15 cellular contexts compared by ENCODE assay signal in genomic region chr1:201311356-201312011, GRCh38. TPM values are rescaled to one million over a fixed set of nuclear protein-coding genes. Genes with fewer than 3 reads are reported as not detected.
A peak's percentile ranks its signal among the peaks of the same experiment; 100 is the strongest.
DNase-seq lines count a peak whose midpoint lies in the region; ATAC-seq and TF ChIP-seq lines count a peak whose summit lies in the region.
"Had no signal": no experiment of that assay in that cellular context is flagged by ENCODE, and none has a peak within 500 bp of the region (broad histone marks: within the 10 kb centered on the region; RNA-seq: fewer than 3 reads in every experiment).

No MANE protein-coding gene starts in this region.

- DNase-seq in activated CD4-positive, alpha-beta T cell treated with anti-CD3 and anti-CD28 coated beads for 36 hours: no peak
- no peak for DNase-seq in activated CD4-positive, alpha-beta T cell treated with anti-CD3 and anti-CD28 coated beads for 4 hours
- DNase-seq in PC-3 (no peak), endodermal cell (no peak), kidney glomerular epithelial cell (lab: John Stamatoyannopoulos, UW) (no peak), GM13977 (ENCODE audit: low spot score) (no peak), OCI-M1 (lab: John Stamatoyannopoulos, UW) (no peak)
- DNase-seq: activated CD8-positive, alpha-beta memory T cell treated with anti-CD3 and anti-CD28 coated beads, Interleukin-2, amount 10 ng/mL, durations not matched to agents 7 days and 5 days; cortex of kidney; islet precursor cell; naive thymus-derived CD8-positive, alpha-beta T cell; upper lobe of right lung had no signal

- H3K79me2 ChIP-seq in PC-3 (ENCODE audit: low read length): peaks cover 62% of the 10 kb centered on the region

- no peak overlapping the region for H3K27ac Mint-ChIP-seq in activated CD4-positive, alpha-beta T cell treated with anti-CD3 and anti-CD28 coated beads for 36 hours
- H3K27ac Mint-ChIP-seq in endodermal cell: peak overlapping the region; percentile 17
- H3K27ac Mint-ChIP-seq: activated CD8-positive, alpha-beta memory T cell treated with anti-CD3 and anti-CD28 coated beads, Interleukin-2, amount 10 ng/mL, durations not matched to agents 7 days and 5 days; naive thymus-derived CD8-positive, alpha-beta T cell had no signal

- TF ChIP-seq CTCF in PC-3 (conservative IDR thresholded peaks at IDR 0.05; ENCODE audit: low read depth, low read length) (no peak), endodermal cell (conservative IDR thresholded peaks at IDR 0.05) (no peak), GM13977 (IDR thresholded peaks at IDR 0.05; ENCODE audit: extremely low read depth, insufficient read depth, missing control alignments) (no peak)

- BruUV-seq in PC-3 (replicated peaks; lab: Mats Ljungman, UMichigan): no TSS peak

- H3K9me2 ChIP-seq in PC-3 (replicated peaks; ENCODE audit: low read length): no peaks in the 10 kb centered on the region

- H3K4me3 ChIP-seq in PC-3 (ENCODE audit: low read length): peak overlapping the region; percentile 1; the same call in 1 of the 2 replicates
- no peak overlapping the region for H3K4me3 ChIP-seq in endodermal cell (ENCODE audit: low read length)
- H3K4me3 ChIP-seq in subcutaneous abdominal adipose tissue (ENCODE audit: low read depth in 1 of 5, low read length in 5 of 5): peak overlapping the region in 1 of 5 donors; percentile 32
- H3K4me3 ChIP-seq: adrenal gland, upper lobe of right lung had no signal

- peak; percentile 30 for ATAC-seq in activated CD4-positive, alpha-beta T cell treated with anti-CD3 and anti-CD28 coated beads for 36 hours
- ATAC-seq in PC-3: no peak
- ATAC-seq: activated CD8-positive, alpha-beta memory T cell treated with anti-CD3 and anti-CD28 coated beads, Interleukin-2, amount 10 ng/mL, durations not matched to agents 7 days and 5 days; naive thymus-derived CD8-positive, alpha-beta T cell; upper lobe of right lung had no signal

- 53 to 58% methylated on average over 3 to 8 of the region's 8 CpGs for WGBS in endodermal cell (ENCODE audit: insufficient coverage in 1 of 2, insufficient read length in 1 of 2), 2 experiments

- no peaks in the 10 kb centered on the region for H3K4me1 Mint-ChIP-seq in activated CD4-positive, alpha-beta T cell treated with anti-CD3 and anti-CD28 coated beads for 36 hours
- H3K4me1 Mint-ChIP-seq in endodermal cell: peaks cover 12% of the 10 kb centered on the region

- H3K9ac ChIP-seq in PC-3 (ENCODE audit: low read length) (peak overlapping the region; percentile 77), endodermal cell (ENCODE audit: extremely low read depth, low read length, poor library complexity, severe bottlenecking) (no peak overlapping the region), subcutaneous abdominal adipose tissue (ENCODE audit: low read length in 5 of 5) (no peak overlapping the region)

- in situ Hi-C loops in GM13977 (cut with MboI; ENCODE audit: low pct_unique_long_range_greater_than_20kb, low sequenced_read_pairs, unreplicated experiment): no loop called here

- H3K4me3 Mint-ChIP-seq in activated CD4-positive, alpha-beta T cell treated with anti-CD3 and anti-CD28 coated beads for 36 hours: no peak overlapping the region
- no peak overlapping the region for H3K4me3 Mint-ChIP-seq in endodermal cell
- H3K4me3 Mint-ChIP-seq: activated CD8-positive, alpha-beta memory T cell treated with anti-CD3 and anti-CD28 coated beads, Interleukin-2, amount 10 ng/mL, durations not matched to agents 7 days and 5 days; naive thymus-derived CD8-positive, alpha-beta T cell had no signal

- POLR2A ChIA-PET in activated CD4-positive, alpha-beta T cell treated with anti-CD3 and anti-CD28 coated beads for 36 hours (lab: Charles Lee): no interaction called here
- POLR2A ChIA-PET in PC-3 (lab: Charles Lee; ENCODE audit: unreplicated experiment): interaction anchor here (0.5 to 1.1 kb wide), 4 partner anchors 22 to 76 kb away, joined by 3 to 10 read pairs (median 9); partner anchors contain the start of gene PKP1

- H3K9me3 ChIP-seq in PC-3 (ENCODE audit: low read length) (no peaks in the 10 kb centered on the region), endodermal cell (ENCODE audit: control insufficient read depth, low read length) (no peaks in the 10 kb centered on the region), subcutaneous abdominal adipose tissue (ENCODE audit: control insufficient read depth in 5 of 5, low read length in 5 of 5) (no peaks in the 10 kb centered on the region)
- H3K9me3 ChIP-seq: adrenal gland, upper lobe of right lung had no signal

- H3K27me3 ChIP-seq in PC-3 (ENCODE audit: low read length) (no peaks in the 10 kb centered on the region), endodermal cell (ENCODE audit: control insufficient read depth, insufficient read depth, low read length, poor library complexity, severe bottlenecking) (no peaks in the 10 kb centered on the region), subcutaneous abdominal adipose tissue (ENCODE audit: control insufficient read depth in 5 of 5, insufficient read depth in 4 of 5, low read length in 5 of 5) (peaks cover 0 to 13% (median 0%) of the 10 kb centered on the region in 5 donors)
- H3K27me3 ChIP-seq: upper lobe of right lung had no signal

- peaks cover 60% of the 10 kb centered on the region for H3K4me1 ChIP-seq in PC-3 (ENCODE audit: insufficient read depth, low read length)
- H3K4me1 ChIP-seq in endodermal cell (ENCODE audit: control insufficient read depth, insufficient read depth, low read length): peaks cover 14% of the 10 kb centered on the region
- H3K4me1 ChIP-seq in subcutaneous abdominal adipose tissue (ENCODE audit: control insufficient read depth in 5 of 5, insufficient read depth in 5 of 5, low read length in 5 of 5): peaks cover 8 to 51% (median 33%) of the 10 kb centered on the region in 5 donors
- H3K4me1 ChIP-seq: adrenal gland had no signal

- no peaks in the 10 kb centered on the region for H3K36me3 Mint-ChIP-seq in activated CD4-positive, alpha-beta T cell treated with anti-CD3 and anti-CD28 coated beads for 36 hours (ENCODE audit: low read depth)
- H3K36me3 Mint-ChIP-seq in endodermal cell (ENCODE audit: low read depth): no peaks in the 10 kb centered on the region
- H3K36me3 Mint-ChIP-seq: activated CD8-positive, alpha-beta memory T cell treated with anti-CD3 and anti-CD28 coated beads, Interleukin-2, amount 10 ng/mL, durations not matched to agents 7 days and 5 days; naive thymus-derived CD8-positive, alpha-beta T cell had no signal

- intact Hi-C loops in activated CD4-positive, alpha-beta T cell treated with anti-CD3 and anti-CD28 coated beads for 36 hours (cut with DNase I, micrococcal nuclease): no loop called here
- intact Hi-C loops in PC-3 (cut with micrococcal nuclease): loop anchor here (1.0 kb wide), 1 partner anchor 44 kb away; no protein-coding TSS in a partner anchor

- H3F3A ChIP-seq in PC-3 (ENCODE audit: low read length, unreplicated experiment): peaks cover 14% of the 10 kb centered on the region

- no peaks in the 10 kb centered on the region for H3K9me3 Mint-ChIP-seq in activated CD4-positive, alpha-beta T cell treated with anti-CD3 and anti-CD28 coated beads for 36 hours (ENCODE audit: low read depth)
- no peaks in the 10 kb centered on the region for H3K9me3 Mint-ChIP-seq in endodermal cell
- H3K9me3 Mint-ChIP-seq: naive thymus-derived CD8-positive, alpha-beta T cell had no signal

- H3K27me3 Mint-ChIP-seq in activated CD4-positive, alpha-beta T cell treated with anti-CD3 and anti-CD28 coated beads for 36 hours: peaks cover 18% of the 10 kb centered on the region
- H3K27me3 Mint-ChIP-seq in endodermal cell (ENCODE audit: insufficient read depth): peaks cover 8% of the 10 kb centered on the region

- H3K27ac ChIP-seq in PC-3 (ENCODE audit: low read length) (peak overlapping the region; percentile 89), endodermal cell (ENCODE audit: low read depth, low read length) (no peak overlapping the region), subcutaneous abdominal adipose tissue (ENCODE audit: low read depth, low read length) (peak overlapping the region; percentile 16)
- H3K27ac ChIP-seq: adrenal gland, upper lobe of right lung had no signal

- peak overlapping the region; percentile 74 for H3K4me2 ChIP-seq in PC-3 (ENCODE audit: low read length)

- CTCF ChIA-PET in activated CD4-positive, alpha-beta T cell treated with anti-CD3 and anti-CD28 coated beads for 36 hours (lab: Charles Lee): interaction anchor here (0.6 kb wide), 2 partner anchors 85 to 175 kb away, joined by 3 to 4 read pairs; no protein-coding TSS in a partner anchor
- CTCF ChIA-PET in PC-3 (lab: Charles Lee): interaction anchor here (0.7 to 2.9 kb wide), 4 partner anchors 22 to 45 kb away, joined by 3 to 10 read pairs (median 3); no protein-coding TSS in a partner anchor

- H2AFZ ChIP-seq in PC-3 (ENCODE audit: low read length): no peak overlapping the region

- no peaks in the 10 kb centered on the region for H4K20me1 ChIP-seq in PC-3 (ENCODE audit: low read length)

- H3K36me3 ChIP-seq in PC-3 (ENCODE audit: low read depth, low read length) (peaks cover 53% of the 10 kb centered on the region), endodermal cell (ENCODE audit: control insufficient read depth, insufficient read depth, low read length) (no peaks in the 10 kb centered on the region), subcutaneous abdominal adipose tissue (ENCODE audit: control insufficient read depth in 5 of 5, insufficient read depth in 5 of 5, low read length in 5 of 5) (peaks cover 0 to 1% (median 0%) of the 10 kb centered on the region in 5 donors)
- H3K36me3 ChIP-seq: adrenal gland, upper lobe of right lung had no signal

RNA-seq across cellular contexts. Expression of gene PKP1, which starts 28.2 kb away (rescaled TPM):
- total RNA-seq in activated CD4-positive, alpha-beta T cell treated with anti-CD3 and anti-CD28 coated beads for 36 hours: not detected
- total RNA-seq in PC-3 (2014; rRNA removed) (211 and 259 TPM in 2 replicates), endodermal cell (under 1 TPM; 0.18 to 0.44 TPM)
- not detected for polyA plus RNA-seq in endodermal cell (2013, experiment 1 of 2)
- not detected for polyA plus RNA-seq in endodermal cell (2013, experiment 2 of 2)
- total RNA-seq: activated CD8-positive, alpha-beta memory T cell treated with anti-CD3 and anti-CD28 coated beads, Interleukin-2, amount 10 ng/mL, durations not matched to agents 7 days and 5 days; naive thymus-derived CD8-positive, alpha-beta T cell; RPMI7951 had no signal
- polyA plus RNA-seq: naive thymus-derived CD8-positive, alpha-beta T cell had no signal

Comparison
In these comparisons a context has a peak if more than half of its experiments do, and no peak if none do; other contexts are left out.
1. RNA of gene PKP1, which starts 28.2 kb away (total RNA-seq): 211 to 259 TPM in PC-3; 0.18 to 0.44 TPM in endodermal cell and not detected in activated CD4-positive, alpha-beta T cell treated with anti-CD3 and anti-CD28 coated beads for 36 hours; every median in the first group is over 100 times any median in the second.